2 cellular contexts compared by ENCODE assay signal in genomic region chrY:18753133-18753815, GRCh38. TPM values are rescaled to one million over a fixed set of nuclear protein-coding genes. Genes with fewer than 3 reads are reported as not detected.
"Had no signal": no experiment of that assay in that cellular context is flagged by ENCODE, and none has a peak within 500 bp of the region (broad histone marks: within the 10 kb centered on the region; RNA-seq: fewer than 3 reads in every experiment).

No MANE protein-coding gene starts in this region.

RNA-seq across cellular contexts. Expression of gene HSFY2, which starts 20.3 kb away (rescaled TPM):
- total RNA-seq: G401, GM12878 had no signal
- polyA plus RNA-seq: GM12878 had no signal
